Comparison of ENCODE assay signal across 1 cellular context in the genomic region with DNA sequence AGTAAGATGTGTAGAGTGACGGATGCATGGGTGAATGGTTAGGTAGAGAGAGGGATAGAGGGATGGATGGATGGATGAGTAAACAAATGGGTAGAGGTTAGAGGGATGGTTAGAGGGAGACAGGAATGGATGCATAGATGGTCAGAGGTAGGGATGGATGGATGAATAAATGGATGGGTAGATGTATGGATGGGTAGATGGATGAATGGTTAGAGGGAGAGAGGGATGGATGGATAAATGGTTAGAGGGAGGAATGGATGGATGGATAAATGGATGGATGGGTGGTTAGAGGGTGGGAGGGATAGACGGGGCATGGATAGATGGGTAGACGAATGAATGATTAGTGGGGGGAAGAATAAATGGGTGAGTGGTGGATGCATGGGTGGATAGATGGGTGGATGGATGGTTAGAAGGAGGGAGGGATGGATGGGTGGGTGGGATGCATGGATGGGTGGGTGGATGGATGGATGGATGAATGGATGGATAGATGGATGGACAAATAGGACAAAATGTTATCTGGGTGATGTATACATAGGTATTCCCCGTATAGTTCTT.
A peak's percentile ranks its signal among the peaks of the same experiment; 100 is the strongest.
TF ChIP-seq lines count a peak whose summit lies in the region.

No MANE protein-coding gene starts in this region.

TF ChIP-seq in K562, 482 proteins besides CTCF, POLR2A, EP300 and RAD21:
- TF ChIP-seq HLTF (IDR thresholded peaks at IDR 0.05), result peak; percentile 20; the same call in 1 of the 2 replicates
- TF ChIP-seq EHMT2 (IDR thresholded peaks at IDR 0.05), result 0 out of 2 replicates have a peak, but pooled peaks have one; percentile 45
- peak; percentile 15; the same call in 1 of the 2 replicates for TF ChIP-seq MGA (IDR thresholded peaks at IDR 0.05)
- no peak for TF ChIP-seq ZNF707 (CRISPR knock-in tag; conservative IDR thresholded peaks at IDR 0.05)
- TF ChIP-seq MCM3 (IDR thresholded peaks at IDR 0.05), result 0 out of 2 replicates have a peak, but pooled peaks have one; percentile 25
- no peak for TF ChIP-seq ZNF175 (CRISPR knock-in tag; IDR thresholded peaks at IDR 0.05; ENCODE audit: low read depth)
- TF ChIP-seq ELF4 (CRISPR knock-in tag; IDR thresholded peaks at IDR 0.05), result peak; percentile 52; the same call in 1 of the 2 replicates
- peak in 1 of 2 experiments; percentile 14; a peak in 1 of 4 replicates for TF ChIP-seq KDM1A (IDR thresholded peaks at IDR 0.05)
- TF ChIP-seq MYBL2 (IDR thresholded peaks at IDR 0.05; ENCODE audit: low read depth), result peak; percentile 16; the same call in 1 of the 2 replicates
- no peak for TF ChIP-seq MYBL2 (CRISPR knock-in tag; IDR thresholded peaks at IDR 0.05; ENCODE audit: borderline replicate concordance)
TF ChIP-seq in K562: peak in this region for 7.
